8 cellular contexts compared by ENCODE assay signal in the genomic region with DNA sequence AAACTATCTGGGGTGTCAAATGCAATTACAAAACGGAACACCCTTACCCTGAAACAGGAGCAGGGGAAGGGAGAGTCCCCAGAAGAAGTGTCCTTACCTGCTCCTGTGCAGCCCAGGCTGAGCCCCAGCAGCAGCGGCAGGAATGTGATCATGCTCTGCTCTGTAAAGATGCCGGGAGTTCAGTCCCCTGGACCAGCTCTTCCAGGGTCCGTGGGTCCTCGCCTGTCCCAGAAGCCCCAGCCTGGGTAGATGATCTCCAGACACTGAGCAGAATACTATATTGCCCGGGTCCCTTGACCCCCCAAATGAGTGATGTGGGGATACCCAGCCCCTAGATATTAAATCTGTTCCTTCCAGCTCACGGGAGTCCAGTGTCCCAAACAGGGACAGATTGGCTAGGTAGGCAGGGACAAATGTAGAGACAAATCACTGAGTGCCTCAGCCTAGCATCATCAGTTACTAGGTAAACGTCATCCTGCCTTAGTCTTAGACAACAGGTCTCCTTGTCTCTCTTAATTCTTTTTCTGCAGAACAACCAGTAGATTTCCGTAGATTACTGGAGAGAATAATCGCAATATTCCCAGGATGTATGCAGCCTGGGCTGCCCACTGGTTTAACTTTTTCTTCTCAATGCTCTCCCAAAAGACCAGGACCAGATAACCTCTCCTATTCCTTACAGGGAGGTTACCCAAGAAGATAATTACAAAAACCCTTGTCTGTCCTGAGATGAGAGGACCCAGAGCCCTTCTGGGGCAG. TPM values are rescaled to one million over a fixed set of nuclear protein-coding genes. Genes with fewer than 3 reads are reported as not detected.
A peak's percentile ranks its signal among the peaks of the same experiment; 100 is the strongest.
DNase-seq lines count a peak whose midpoint lies in the region; ATAC-seq, FAIRE-seq and TF ChIP-seq lines count a peak whose summit lies in the region.

HLA-DMB (minus strand) TSS at position 373 of the 756 bp plus-strand sequence; CDS start at position 152, 221 bp downstream.

- no peak within 1 kb of the TSS for H2AFZ ChIP-seq in OCI-LY3 (ENCODE audit: low read depth, low read length)

- H3K4me1 ChIP-seq in OCI-LY3 (ENCODE audit: low read length) = peaks cover 56% of the 10 kb centered on the region
- H3K4me1 ChIP-seq in BE2C = no peaks in the 10 kb centered on the region

- no peaks in the 10 kb centered on the region for H3K9me3 ChIP-seq in OCI-LY3 (ENCODE audit: insufficient read depth, low read length)
- no peaks in the 10 kb centered on the region for H3K9me3 ChIP-seq in BE2C

- peak within 1 kb of the TSS; percentile 82 for H3K9ac ChIP-seq in OCI-LY3 (ENCODE audit: low read length)

- H3K36me3 Mint-ChIP-seq in activated naive CD4-positive, alpha-beta T cell treated with anti-CD3 and anti-CD28 coated beads, Interleukin-2, amount 10 ng/mL, durations not matched to agents 7 days and 5 days = peaks cover 6% of the 10 kb centered on the region
- H3K36me3 Mint-ChIP-seq in nephron progenitor cell (ENCODE audit: low read depth) = no peaks in the 10 kb centered on the region

- no peaks in the 10 kb centered on the region for H4K20me1 ChIP-seq in OCI-LY3 (ENCODE audit: insufficient read depth, low read length)

- H3K36me3 ChIP-seq in OCI-LY3 (replicated peaks; ENCODE audit: low read depth, low read length) (peaks cover 29% of the 10 kb centered on the region), BE2C (no peaks in the 10 kb centered on the region)

- DNase-seq in DMS114 treated with DMSO at 0.1 percent for 48 hours (lab: John Stamatoyannopoulos, UW; ENCODE audit: unreplicated experiment) = peak; percentile 93
- peak; percentile 59 for DNase-seq in GM19239 (ENCODE audit: insufficient read length, low spot score)
- peak; percentile 64 for DNase-seq in activated naive CD4-positive, alpha-beta T cell treated with anti-CD3 and anti-CD28 coated beads, Interleukin-2, amount 10 ng/mL, durations not matched to agents 7 days and 5 days
- DNase-seq in frontal cortex (ENCODE audit: low spot score in 2 of 2) = peak; percentile 34 to 87
- peak; percentile 45 for DNase-seq in nephron progenitor cell
- no peak for DNase-seq in BE2C

- H3K27ac ChIP-seq in OCI-LY3 (ENCODE audit: low read length) = peak within 1 kb of the TSS; percentile 99

- H3K27me3 ChIP-seq in OCI-LY3 (ENCODE audit: low read depth, low read length) = no peaks in the 10 kb centered on the region
- H3K27me3 ChIP-seq in BE2C = peaks cover 27% of the 10 kb centered on the region

- FAIRE-seq in GM19239 (lab: Jason Lieb, UNC) = no peak
- no peak for FAIRE-seq in frontal cortex (lab: Jason Lieb, UNC)

- peaks cover 28% of the 10 kb centered on the region for H3K79me2 ChIP-seq in OCI-LY3 (ENCODE audit: low read length)

- peak within 1 kb of the TSS; percentile 87 for H3K4me2 ChIP-seq in OCI-LY3 (ENCODE audit: low read length)

- CTCF ChIA-PET in activated naive CD4-positive, alpha-beta T cell treated with anti-CD3 and anti-CD28 coated beads, Interleukin-2, amount 10 ng/mL, durations not matched to agents 7 days and 5 days (lab: Charles Lee) = interaction anchor here (0.8 to 7.2 kb wide), 10 partner anchors 7 to 102 kb away, joined by 3 to 95 read pairs (median 4); partner anchors contain the start of genes HLA-DMA and TAP2

- no peak for TF ChIP-seq CTCF in OCI-LY3 (IDR thresholded peaks at IDR 0.05; ENCODE audit: low read depth, low read length)
- no peak for TF ChIP-seq CTCF in nephron progenitor cell (IDR thresholded peaks at IDR 0.05)
- no peak for TF ChIP-seq CTCF in BE2C (IDR thresholded peaks at IDR 0.05; ENCODE audit: low read depth, low read length)

- H3K4me3 Mint-ChIP-seq in activated naive CD4-positive, alpha-beta T cell treated with anti-CD3 and anti-CD28 coated beads, Interleukin-2, amount 10 ng/mL, durations not matched to agents 7 days and 5 days = peak within 1 kb of the TSS; percentile 83
- H3K4me3 Mint-ChIP-seq in nephron progenitor cell = peak within 1 kb of the TSS; percentile 74

- H3K4me3 ChIP-seq in OCI-LY3 (ENCODE audit: low read length) = peak within 1 kb of the TSS; percentile 86
- H3K4me3 ChIP-seq in BE2C (ENCODE audit: low read depth, low read length) = no peak within 1 kb of the TSS

- H3K27me3 Mint-ChIP-seq in activated naive CD4-positive, alpha-beta T cell treated with anti-CD3 and anti-CD28 coated beads, Interleukin-2, amount 10 ng/mL, durations not matched to agents 7 days and 5 days = peaks cover 6% of the 10 kb centered on the region
- H3K27me3 Mint-ChIP-seq in nephron progenitor cell (ENCODE audit: low read depth, poor library complexity) = peaks cover 16% of the 10 kb centered on the region

- H3K4me1 Mint-ChIP-seq in activated naive CD4-positive, alpha-beta T cell treated with anti-CD3 and anti-CD28 coated beads, Interleukin-2, amount 10 ng/mL, durations not matched to agents 7 days and 5 days = peaks cover 67% of the 10 kb centered on the region
- peaks cover 76% of the 10 kb centered on the region for H3K4me1 Mint-ChIP-seq in nephron progenitor cell

- H3K27ac Mint-ChIP-seq in activated naive CD4-positive, alpha-beta T cell treated with anti-CD3 and anti-CD28 coated beads, Interleukin-2, amount 10 ng/mL, durations not matched to agents 7 days and 5 days = peak within 1 kb of the TSS; percentile 97
- peak within 1 kb of the TSS; percentile 96 for H3K27ac Mint-ChIP-seq in nephron progenitor cell

- no peaks in the 10 kb centered on the region for H3K9me3 Mint-ChIP-seq in activated naive CD4-positive, alpha-beta T cell treated with anti-CD3 and anti-CD28 coated beads, Interleukin-2, amount 10 ng/mL, durations not matched to agents 7 days and 5 days
- peaks cover 6% of the 10 kb centered on the region for H3K9me3 Mint-ChIP-seq in nephron progenitor cell

- peak; percentile 44 for ATAC-seq in HG03342 (IDR thresholded peaks at IDR 0.05; ENCODE audit: unreplicated experiment)

RNA-seq across cellular contexts. Expression of gene HLA-DMB, which starts in this region (rescaled TPM):
- 0.82 TPM for total RNA-seq in frontal cortex
- polyA plus RNA-seq in BE2C (2012; ENCODE audit: insufficient read depth, insufficient read length, low read depth) = not detected

Comparison
In these comparisons a context has a peak if more than half of its experiments do, and no peak if none do; other contexts are left out.
1. Peak in DNase-seq in frontal cortex; RNA of the gene not detected or under 1 TPM.